15 cellular contexts compared by ENCODE assay signal in genomic region chr1:80155371-80155770, GRCh38.
DNase-seq lines count a peak whose midpoint lies in the region; TF ChIP-seq lines count a peak whose summit lies in the region.
"Had no signal": no experiment of that assay in that cellular context is flagged by ENCODE, and none has a peak within 500 bp of the region (broad histone marks: within the 10 kb centered on the region; RNA-seq: fewer than 3 reads in every experiment).

No MANE protein-coding gene starts in this region.

- H3K27me3 ChIP-seq in effector memory CD4-positive, alpha-beta T cell (replicated peaks; ENCODE audit: control insufficient read depth, insufficient read depth, low read length, poor library complexity, severe bottlenecking): no peaks in the 10 kb centered on the region
- H3K27me3 ChIP-seq: esophagus muscularis mucosa had no signal

- no peaks in the 10 kb centered on the region for H3K4me1 Mint-ChIP-seq in type B pancreatic cell (ENCODE audit: unreplicated experiment)
- H3K4me1 Mint-ChIP-seq: brain; naive thymus-derived CD8-positive, alpha-beta T cell had no signal

- H3K4me3 Mint-ChIP-seq in type B pancreatic cell: no peak overlapping the region
- H3K4me3 Mint-ChIP-seq: brain; naive thymus-derived CD8-positive, alpha-beta T cell had no signal

- H3K4me3 ChIP-seq in fibroblast of mammary gland (ENCODE audit: control insufficient read depth, low read depth, low read length): no peak overlapping the region
- no peak overlapping the region for H3K4me3 ChIP-seq in effector memory CD4-positive, alpha-beta T cell (ENCODE audit: insufficient read depth, low read depth, low read length, poor library complexity, severe bottlenecking)
- H3K4me3 ChIP-seq: esophagus muscularis mucosa had no signal

- no peak overlapping the region for H3K27ac Mint-ChIP-seq in type B pancreatic cell
- H3K27ac Mint-ChIP-seq: brain; naive thymus-derived CD8-positive, alpha-beta T cell had no signal

- POLR2A ChIA-PET in RWPE1 (lab: Yijun Ruan, JAX; ENCODE audit: low non-redundant PET): interaction anchor here (0.6 kb wide), 1 partner anchor 35 kb away, joined by 3 read pairs; no protein-coding TSS in a partner anchor

- H3K36me3 Mint-ChIP-seq in type B pancreatic cell: no peaks in the 10 kb centered on the region
- H3K36me3 Mint-ChIP-seq: brain had no signal

- peaks cover 2% of the 10 kb centered on the region for H3K9me3 Mint-ChIP-seq in type B pancreatic cell

- H3K36me3 ChIP-seq in effector memory CD4-positive, alpha-beta T cell (ENCODE audit: control insufficient read depth, insufficient read depth, low read length): no peaks in the 10 kb centered on the region
- H3K36me3 ChIP-seq: esophagus muscularis mucosa had no signal

- CTCF ChIA-PET in RWPE1 (lab: Yijun Ruan, JAX): no interaction called here

- DNase-seq in NCI-H748 (lab: John Stamatoyannopoulos, UW; ENCODE audit: unreplicated experiment) (peak; percentile 14), NCI-H748 treated with DMSO at 0.1 percent for 48 hours (lab: John Stamatoyannopoulos, UW) (no peak), RWPE1 (ENCODE audit: low spot score) (peak; percentile 1), fibroblast of mammary gland (ENCODE audit: low read depth) (peak; percentile 21), type B pancreatic cell (ENCODE audit: extremely low spot score, unreplicated experiment) (no peak), SHP77 treated with DMSO at 0.1 percent for 48 hours (lab: John Stamatoyannopoulos, UW) (no peak), COR-L47 (lab: John Stamatoyannopoulos, UW) (no peak)
- no peak for DNase-seq in effector memory CD4-positive, alpha-beta T cell
- DNase-seq: activated T-cell treated with anti-CD3 and anti-CD28 coated beads, Interleukin-2, amount 50 U/mL, for 1 hour; MV-4-11; naive thymus-derived CD8-positive, alpha-beta T cell; SIG-M5 had no signal

- no peaks in the 10 kb centered on the region for H3K27me3 Mint-ChIP-seq in type B pancreatic cell
- H3K27me3 Mint-ChIP-seq: naive thymus-derived CD8-positive, alpha-beta T cell had no signal

- no peak overlapping the region for H3K27ac ChIP-seq in RWPE1
- H3K27ac ChIP-seq in effector memory CD4-positive, alpha-beta T cell (ENCODE audit: insufficient read depth, low read length, poor library complexity, severe bottlenecking): no peak overlapping the region
- H3K27ac ChIP-seq: esophagus muscularis mucosa, HL-60 had no signal

- no peak for TF ChIP-seq CTCF in RWPE1 (conservative IDR thresholded peaks at IDR 0.05; ENCODE audit: low read depth)
- TF ChIP-seq CTCF in fibroblast of mammary gland (conservative IDR thresholded peaks at IDR 0.05; ENCODE audit: control insufficient read depth, insufficient read depth, low read depth, low read length): peak; percentile 32
- TF ChIP-seq CTCF in type B pancreatic cell (conservative IDR thresholded peaks at IDR 0.05): peak; percentile 54

- no peaks in the 10 kb centered on the region for H3K9me3 ChIP-seq in effector memory CD4-positive, alpha-beta T cell (ENCODE audit: control insufficient read depth, low read length)
- H3K9me3 ChIP-seq: esophagus muscularis mucosa had no signal

- H3K4me1 ChIP-seq in effector memory CD4-positive, alpha-beta T cell (ENCODE audit: control insufficient read depth, insufficient read depth, low read length, poor library complexity, severe bottlenecking): no peaks in the 10 kb centered on the region
- H3K4me1 ChIP-seq: esophagus muscularis mucosa had no signal

Comparison
In these comparisons a context has a peak if more than half of its experiments do, and no peak if none do; other contexts are left out.
1. DNase-seq: peak in NCI-H748 (single experiment), RWPE1 (single experiment) and fibroblast of mammary gland (single experiment); none in NCI-H748 treated with DMSO at 0.1 percent for 48 hours (single experiment), type B pancreatic cell (single experiment), SHP77 treated with DMSO at 0.1 percent for 48 hours (single experiment), effector memory CD4-positive, alpha-beta T cell (0 of 3) and COR-L47 (single experiment).